10 cellular contexts compared by ENCODE assay signal in genomic region chr16:74740795-74741304, GRCh38. TPM values are rescaled to one million over a fixed set of nuclear protein-coding genes. Genes with fewer than 3 reads are reported as not detected.
DNase-seq lines count a peak whose midpoint lies in the region; ATAC-seq, FAIRE-seq and TF ChIP-seq lines count a peak whose summit lies in the region.
"Had no signal": no experiment of that assay in that cellular context is flagged by ENCODE, and none has a peak within 500 bp of the region (broad histone marks: within the 10 kb centered on the region; RNA-seq: fewer than 3 reads in every experiment).

No MANE protein-coding gene starts in this region.

- H3K4me1 Mint-ChIP-seq in Calu3 (ENCODE audit: low read depth, unreplicated experiment) (peaks cover 71% of the 10 kb centered on the region), natural killer cell (no peaks in the 10 kb centered on the region)

- H3K4me1 ChIP-seq in PC-9 (replicated peaks; ENCODE audit: insufficient read depth) = peaks cover 75% of the 10 kb centered on the region
- peaks cover 28% of the 10 kb centered on the region for H3K4me1 ChIP-seq in osteoblast (ENCODE audit: insufficient read depth, low read length)

- H3K36me3 Mint-ChIP-seq in Calu3 (ENCODE audit: insufficient read depth, unreplicated experiment) (peaks cover 67% of the 10 kb centered on the region), natural killer cell (no peaks in the 10 kb centered on the region)

- H3K79me2 ChIP-seq in PC-9 (ENCODE audit: low read depth) = 0 out of 2 replicates have a peak, but pooled peaks cover 5% of the 10 kb centered on the region
- H3K79me2 ChIP-seq in osteoblast (ENCODE audit: insufficient read depth, low read length) = no peaks in the 10 kb centered on the region

- POLR2A ChIA-PET in PC-9 (lab: Charles Lee; ENCODE audit: unreplicated experiment) = no interaction called here

- H3K27me3 Mint-ChIP-seq in Calu3 (ENCODE audit: unreplicated experiment) = no peaks in the 10 kb centered on the region
- no peaks in the 10 kb centered on the region for H3K27me3 Mint-ChIP-seq in natural killer cell (ENCODE audit: low read depth in 2 of 2)

- H3K27me3 ChIP-seq in PC-9 (ENCODE audit: insufficient read depth, low read depth) (no peaks in the 10 kb centered on the region), osteoblast (ENCODE audit: insufficient read depth, low read length) (no peaks in the 10 kb centered on the region)

- peaks cover 39% of the 10 kb centered on the region; the same call in 1 of the 2 replicates for H3F3A ChIP-seq in PC-9 (ENCODE audit: insufficient read depth, low read depth)

- intact Hi-C loops in Calu3 (cut with micrococcal nuclease; ENCODE audit: unreplicated experiment) (no loop called here), PC-9 (cut with micrococcal nuclease; ENCODE audit: unreplicated experiment) (loop anchor here (5.0 kb wide), 1 partner anchor 34 kb away; no protein-coding TSS in a partner anchor), natural killer cell (cut with micrococcal nuclease) (no loop called here)

- FAIRE-seq in GM19239 (lab: Jason Lieb, UNC) = no peak

- BruUV-seq in Calu3 (replicated peaks; lab: Mats Ljungman, UMichigan) (no TSS peak), PC-9 (replicated peaks; lab: Mats Ljungman, UMichigan) (no TSS peak)

- H3K4me3 ChIP-seq in PC-9 (peak overlapping the region; percentile 40; the same call in 1 of the 2 replicates), osteoblast (ENCODE audit: insufficient read depth, low read length) (peak overlapping the region; percentile 48)

- H3K27ac Mint-ChIP-seq in Calu3 (ENCODE audit: unreplicated experiment) = peak overlapping the region; percentile 96
- no peak overlapping the region for H3K27ac Mint-ChIP-seq in natural killer cell

- H3K4me2 ChIP-seq in PC-9 (peak overlapping the region; percentile 74), osteoblast (ENCODE audit: insufficient read depth, low read length) (peak overlapping the region; percentile 77)

- no peak for TF ChIP-seq CTCF in Calu3 (IDR thresholded peaks at IDR 0.05; ENCODE audit: unreplicated experiment)
- TF ChIP-seq CTCF in PC-9 (conservative IDR thresholded peaks at IDR 0.05) = no peak
- TF ChIP-seq CTCF in osteoblast (IDR thresholded peaks at IDR 0.05; ENCODE audit: extremely low read depth, low read depth, low read length) = no peak
- no peak for TF ChIP-seq CTCF in natural killer cell (IDR thresholded peaks at IDR 0.05)

- H3K9me3 ChIP-seq in PC-9 (ENCODE audit: insufficient read depth, low read depth) (no peaks in the 10 kb centered on the region), osteoblast (ENCODE audit: low read depth, low read length) (no peaks in the 10 kb centered on the region)

- H4K20me1 ChIP-seq in PC-9 (ENCODE audit: insufficient read depth) (no peaks in the 10 kb centered on the region), osteoblast (ENCODE audit: insufficient read depth, low read length) (no peaks in the 10 kb centered on the region)

- ATAC-seq in natural killer cell = no peak
- no peak for ATAC-seq in HG03039 (IDR thresholded peaks at IDR 0.05; ENCODE audit: unreplicated experiment)

- H3K4me3 Mint-ChIP-seq in Calu3 (ENCODE audit: low read depth, unreplicated experiment) (peak overlapping the region; percentile 35), natural killer cell (no peak overlapping the region)

- H3K27ac ChIP-seq in PC-9 (peak overlapping the region; percentile 95), epithelial cell of prostate (peak overlapping the region; percentile 70), osteoblast (ENCODE audit: low read depth, low read length) (no peak overlapping the region)

- H3K9me3 Mint-ChIP-seq in Calu3 (ENCODE audit: low read depth, unreplicated experiment) = no peaks in the 10 kb centered on the region
- H3K9me3 Mint-ChIP-seq in natural killer cell = no peaks in the 10 kb centered on the region

- no peaks in the 10 kb centered on the region for H3K36me3 ChIP-seq in PC-9 (ENCODE audit: low read depth)
- H3K36me3 ChIP-seq in osteoblast (ENCODE audit: insufficient read depth, low read length) = no peaks in the 10 kb centered on the region

- CTCF ChIA-PET in Calu3 (lab: Charles Lee) = interaction anchor here (0.6 to 2.2 kb wide), 6 partner anchors 9 to 34 kb away, joined by 3 to 9 read pairs (median 3); partner anchors contain the start of gene FA2H
- CTCF ChIA-PET in PC-9 (lab: Charles Lee) = no interaction called here

- H2AFZ ChIP-seq in PC-9 (no peak overlapping the region), osteoblast (ENCODE audit: low read length) (peak overlapping the region; percentile 69)

- DNase-seq in Calu3 = peak; percentile 95
- DNase-seq in PC-9 = peak; percentile 83 to 94
- DNase-seq in epithelial cell of prostate (ENCODE audit: low read depth, low spot score) = peak; percentile 83
- peak; percentile 96 for DNase-seq in osteoblast (ENCODE audit: insufficient read length, low spot score, missing footprints)
- no peak for DNase-seq in glomerular visceral epithelial cell (ENCODE audit: extremely low spot score)
- DNase-seq in natural killer cell = no peak
- DNase-seq in GM19239 (ENCODE audit: insufficient read length, low spot score) = no peak
- DNase-seq: activated CD4-positive, alpha-beta T cell treated with anti-CD3 and anti-CD28 coated beads for 4 hours; KG1 had no signal

- no peaks in the 10 kb centered on the region for H3K9me2 ChIP-seq in PC-9 (ENCODE audit: insufficient read depth)

RNA-seq across cellular contexts. Expression of gene FA2H, which starts 33.8 kb away (rescaled TPM):
- total RNA-seq in Calu3 (2022) = 74.2 and 122 TPM in 2 replicates
- total RNA-seq in PC-9 (2021) = 3.5 and 4.8 TPM in 2 replicates
- not detected in 2 replicates for total RNA-seq in osteoblast
- total RNA-seq in natural killer cell = under 1 TPM in 2 of 3 donors, not detected in 1; 0.14 to 0.93 TPM

RNA-seq across cellular contexts. Expression of gene MLKL, which starts 40.2 kb away (rescaled TPM):
- 38.8 and 46.1 TPM in 2 replicates for total RNA-seq in Calu3 (2022)
- 6.8 and 11.2 TPM in 2 replicates for total RNA-seq in PC-9 (2021)
- 5.1 and 9.1 TPM in 2 replicates for total RNA-seq in osteoblast
- total RNA-seq in natural killer cell = 10 to 100 TPM; 39.8 to 57.5 (median 52.1) TPM

Comparison
In these comparisons a context has a peak if more than half of its experiments do, and no peak if none do; other contexts are left out.
1. DNase-seq: peak in Calu3 (single experiment), PC-9 (2 of 2), epithelial cell of prostate (single experiment) and osteoblast (single experiment); none in glomerular visceral epithelial cell (single experiment), natural killer cell (single experiment) and GM19239 (single experiment).
2. RNA of gene FA2H, which starts 33.8 kb away (total RNA-seq): 74.2 to 122 TPM in Calu3; 3.5 to 4.8 TPM in PC-9, 0.14 to 0.93 TPM in natural killer cell and not detected in osteoblast; every median in the first group is over 10 times any median in the second.